In the genomic region with DNA sequence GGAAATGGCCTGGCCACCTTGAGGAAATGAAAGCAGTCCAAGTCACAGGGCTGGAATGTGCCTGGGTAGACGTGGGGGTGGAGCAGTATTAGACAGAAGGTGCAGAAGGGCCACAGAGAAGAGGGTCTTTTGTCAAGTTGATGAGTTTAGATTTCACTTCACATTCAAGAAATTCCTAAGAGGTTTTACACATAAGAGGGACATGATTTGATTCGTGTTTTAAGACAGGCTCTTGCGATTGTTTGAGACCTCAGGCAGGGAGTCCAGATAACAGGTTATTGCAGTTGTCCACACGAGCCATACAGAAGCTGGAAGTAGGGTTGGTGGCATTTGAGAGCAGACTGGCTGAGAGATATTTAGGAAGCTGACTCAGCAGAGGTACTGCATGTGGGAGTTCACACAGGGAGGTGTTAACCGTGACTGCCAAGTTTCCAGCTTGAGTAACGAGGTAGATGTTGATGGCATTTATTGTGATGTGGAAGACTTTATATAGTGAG, we compare ENCODE assay signal across 9 cellular contexts.
A peak's percentile ranks its signal among the peaks of the same experiment; 100 is the strongest.
DNase-seq lines count a peak whose midpoint lies in the region; ATAC-seq and FAIRE-seq lines count a peak whose summit lies in the region.
"Had no signal": no experiment of that assay in that cellular context is flagged by ENCODE, and none has a peak within 500 bp of the region (broad histone marks: within the 10 kb centered on the region; RNA-seq: fewer than 3 reads in every experiment).

No MANE protein-coding gene starts in this region.

- H3K36me3 ChIP-seq in NT2/D1 (ENCODE audit: insufficient read depth, insufficient read length, low read length), result no peaks in the 10 kb centered on the region

- peak; percentile 1 for DNase-seq in activated T-cell treated with anti-CD3 and anti-CD28 coated beads for 1 hour (ENCODE audit: low read depth)
- no peak for DNase-seq in activated T-cell treated with anti-CD3 and anti-CD28 coated beads, Interleukin-2, amount 50 U/mL, for 24 hours
- DNase-seq in NT2/D1 (ENCODE audit: low read depth, low spot score), result peak; percentile 28
- DNase-seq in head of caudate nucleus, result peak in 34 of 42 donors; percentile 6 to 85 (median 40)
- peak; percentile 0 to 1 for DNase-seq in stimulated activated CD4-positive, alpha-beta T cell treated with anti-CD3 and anti-CD28 coated beads, Interleukin-4, amount 100 ng/mL, for 48 hours (ENCODE audit: low read depth in 2 of 2)
- DNase-seq in HTR-8/SVneo (ENCODE audit: insufficient read length, low spot score), result no peak
- no peak for DNase-seq in NCI-H187 treated with DMSO at 0.1 percent for 48 hours (lab: John Stamatoyannopoulos, UW)
- DNase-seq: NCI-H2171 had no signal

- H3K9me3 ChIP-seq in NT2/D1 (ENCODE audit: insufficient read depth, low read length), result no peaks in the 10 kb centered on the region

- H3K4me3 ChIP-seq in NT2/D1 (ENCODE audit: insufficient read length, low read depth), result no peak overlapping the region

- no peaks in the 10 kb centered on the region for H3K36me3 Mint-ChIP-seq in activated T-cell treated with anti-CD3 and anti-CD28 coated beads, Interleukin-2, amount 50 U/mL, for 24 hours (ENCODE audit: low read depth)

- H3K27me3 Mint-ChIP-seq in activated T-cell treated with anti-CD3 and anti-CD28 coated beads, Interleukin-2, amount 50 U/mL, for 24 hours, result no peaks in the 10 kb centered on the region

- ATAC-seq in GM21786 (IDR thresholded peaks at IDR 0.05; ENCODE audit: unreplicated experiment), result no peak

- intact Hi-C loops in head of caudate nucleus (cut with DNase I), result no loop called here

- no peak overlapping the region for H3K27ac Mint-ChIP-seq in activated T-cell treated with anti-CD3 and anti-CD28 coated beads, Interleukin-2, amount 50 U/mL, for 24 hours

- no peaks in the 10 kb centered on the region for H3K4me1 ChIP-seq in NT2/D1 (ENCODE audit: insufficient read depth, insufficient read length)

- no peak overlapping the region for H3K4me3 Mint-ChIP-seq in activated T-cell treated with anti-CD3 and anti-CD28 coated beads, Interleukin-2, amount 50 U/mL, for 24 hours

- no peaks in the 10 kb centered on the region for H3K27me3 ChIP-seq in NT2/D1 (ENCODE audit: insufficient read depth, insufficient read length)

- H3K9ac ChIP-seq in NT2/D1 (ENCODE audit: insufficient read length, low read depth), result no peak overlapping the region

- no peaks in the 10 kb centered on the region for H3K9me3 Mint-ChIP-seq in activated T-cell treated with anti-CD3 and anti-CD28 coated beads, Interleukin-2, amount 50 U/mL, for 24 hours

- H3K4me1 Mint-ChIP-seq in activated T-cell treated with anti-CD3 and anti-CD28 coated beads, Interleukin-2, amount 50 U/mL, for 24 hours (ENCODE audit: low read depth), result peaks cover 13% of the 10 kb centered on the region

- no peak for FAIRE-seq in HTR-8/SVneo (lab: Jason Lieb, UNC)

Comparison
In these comparisons a context has a peak if more than half of its experiments do, and no peak if none do; other contexts are left out.
1. DNase-seq: peak in activated T-cell treated with anti-CD3 and anti-CD28 coated beads for 1 hour (single experiment), NT2/D1 (single experiment), head of caudate nucleus (34 of 42) and stimulated activated CD4-positive, alpha-beta T cell treated with anti-CD3 and anti-CD28 coated beads, Interleukin-4, amount 100 ng/mL, for 48 hours (2 of 2); none in activated T-cell treated with anti-CD3 and anti-CD28 coated beads, Interleukin-2, amount 50 U/mL, for 24 hours (single experiment), HTR-8/SVneo (single experiment) and NCI-H187 treated with DMSO at 0.1 percent for 48 hours (single experiment).